In genomic region chr2:223947711-223948205, GRCh38 we compare ENCODE assay signal across 1 cellular context.
TF ChIP-seq lines count a peak whose summit lies in the region.

No MANE protein-coding gene starts in this region.

TF ChIP-seq in IMR-90, 13 proteins besides CTCF, POLR2A, EP300 and RAD21:
- no peak for TF ChIP-seq MAZ (IDR thresholded peaks at IDR 0.05; ENCODE audit: borderline replicate concordance, low read depth, low read length)
- no peak for TF ChIP-seq BHLHE40 (IDR thresholded peaks at IDR 0.05; ENCODE audit: low read depth, low read length)
- TF ChIP-seq CHD1 (IDR thresholded peaks at IDR 0.05; ENCODE audit: low read depth, low read length), result no peak
- no peak for TF ChIP-seq MAFK (IDR thresholded peaks at IDR 0.05; ENCODE audit: low read depth, low read length)
- no peak for TF ChIP-seq FOS (IDR thresholded peaks at IDR 0.05; ENCODE audit: low read depth, low read length)
- no peak for TF ChIP-seq RCOR1 (IDR thresholded peaks at IDR 0.05; ENCODE audit: insufficient replicate concordance, low read length)
- TF ChIP-seq ELK1 (IDR thresholded peaks at IDR 0.05; ENCODE audit: borderline replicate concordance, low read depth, low read length), result no peak
- no peak for TF ChIP-seq USF2 (IDR thresholded peaks at IDR 0.05; ENCODE audit: low read depth, low read length)
- no peak for TF ChIP-seq RFX5 (IDR thresholded peaks at IDR 0.05; ENCODE audit: low read depth, low read length)
